ENCODE assay signal across 1 cellular context in genomic region chr1:23809751-23810171, GRCh38.
TF ChIP-seq lines count a peak whose summit lies in the region.

No MANE protein-coding gene starts in this region.

TF ChIP-seq in A549, 52 proteins besides CTCF, POLR2A, EP300 and RAD21 (continued from another document):
- TF ChIP-seq REST (IDR thresholded peaks at IDR 0.05) (no peak), GATA3 (IDR thresholded peaks at IDR 0.05; ENCODE audit: borderline replicate concordance) (no peak), SMC3 (IDR thresholded peaks at IDR 0.05) (peak; percentile 47), RCOR1 (IDR thresholded peaks at IDR 0.05; ENCODE audit: low read depth, low read length) (no peak)
